ENCODE assay signal across 8 cellular contexts in genomic region chr16:70253291-70254094, GRCh38. TPM values are rescaled to one million over a fixed set of nuclear protein-coding genes. Genes with fewer than 3 reads are reported as not detected.
DNase-seq lines count a peak whose midpoint lies in the region; ATAC-seq and TF ChIP-seq lines count a peak whose summit lies in the region.

No MANE protein-coding gene starts in this region.

- no peak for TF ChIP-seq POLR2A in body of pancreas (IDR thresholded peaks at IDR 0.05)

- no peak overlapping the region for H3K4me3 ChIP-seq in NT2/D1 (ENCODE audit: insufficient read length, low read depth)
- no peak overlapping the region for H3K4me3 ChIP-seq in body of pancreas
- H3K4me3 ChIP-seq in lower lobe of right lung: no peak overlapping the region

- WGBS in body of pancreas, 2 donors: 70 to 87% methylated on average over 8 to 14 of the region's 16 CpGs

- ATAC-seq in body of pancreas (no peak), lower lobe of right lung (no peak), HG03159 (IDR thresholded peaks at IDR 0.05; ENCODE audit: unreplicated experiment) (no peak), GM21447 (IDR thresholded peaks at IDR 0.05; ENCODE audit: unreplicated experiment) (no peak)

- TF ChIP-seq CTCF in body of pancreas (IDR thresholded peaks at IDR 0.05) (peak; percentile 16 to 41 (median 33)), lower lobe of right lung (IDR thresholded peaks at IDR 0.05) (peak; percentile 49)

- no peaks in the 10 kb centered on the region for H3K27me3 ChIP-seq in NT2/D1 (ENCODE audit: insufficient read depth, insufficient read length)
- H3K27me3 ChIP-seq in body of pancreas: no peaks in the 10 kb centered on the region
- H3K27me3 ChIP-seq in lower lobe of right lung (ENCODE audit: low read depth): no peaks in the 10 kb centered on the region

- H3K4me1 ChIP-seq in NT2/D1 (ENCODE audit: insufficient read depth, insufficient read length): peaks cover 2% of the 10 kb centered on the region
- H3K4me1 ChIP-seq in body of pancreas: peaks cover 19% of the 10 kb centered on the region
- H3K4me1 ChIP-seq in lower lobe of right lung: peaks cover 26% of the 10 kb centered on the region

- H3K36me3 ChIP-seq in NT2/D1 (ENCODE audit: insufficient read depth, insufficient read length, low read length): peaks cover 74% of the 10 kb centered on the region
- peaks cover 28 to 39% of the 10 kb centered on the region in 2 donors for H3K36me3 ChIP-seq in body of pancreas (replicated peaks in 1 of 2; ENCODE audit: insufficient read depth in 1 of 2, low read depth in 2 of 2)
- peaks cover 79% of the 10 kb centered on the region for H3K36me3 ChIP-seq in lower lobe of right lung

- intact Hi-C loops in body of pancreas (cut with DNase I): no loop called here
- intact Hi-C loops in lower lobe of right lung (cut with DNase I): no loop called here

- no peak overlapping the region for H3K9ac ChIP-seq in NT2/D1 (ENCODE audit: insufficient read length, low read depth)

- H3K9me3 ChIP-seq in NT2/D1 (ENCODE audit: insufficient read depth, low read length) (no peaks in the 10 kb centered on the region), body of pancreas (no peaks in the 10 kb centered on the region), lower lobe of right lung (no peaks in the 10 kb centered on the region)

- DNase-seq in activated gamma-delta T cell treated with Interleukin-2 at 50 U/mL for 16 hours (peak; percentile 25), activated gamma-delta T cell (lab: John Stamatoyannopoulos, UW) (no peak), NT2/D1 (ENCODE audit: low read depth, low spot score) (peak; percentile 54), body of pancreas (peak; percentile 29 to 51 (median 30)), lower lobe of right lung (no peak), DMS153 (lab: John Stamatoyannopoulos, UW) (no peak)

- H3K27ac ChIP-seq in body of pancreas: no peak overlapping the region
- no peak overlapping the region for H3K27ac ChIP-seq in lower lobe of right lung

RNA-seq across cellular contexts. Expression of gene EXOSC6, which starts 1.8 kb away (rescaled TPM):
- total RNA-seq in body of pancreas (10 to 100 TPM; 19.2 to 21.8 TPM), lower lobe of right lung (21.4 TPM)

RNA-seq across cellular contexts. Expression of gene AARS1, which starts 35.8 kb away (rescaled TPM):
- 10 to 100 TPM; 49.3 to 72.8 TPM for total RNA-seq in body of pancreas
- 101 TPM for total RNA-seq in lower lobe of right lung

RNA-seq across cellular contexts. Expression of gene DDX19B, which starts 45.5 kb away (rescaled TPM):
- total RNA-seq in body of pancreas (10 to 100 TPM; 31.4 to 37.9 TPM), lower lobe of right lung (28.3 TPM)

Comparison
In these comparisons a context has a peak if more than half of its experiments do, and no peak if none do; other contexts are left out.
1. DNase-seq: peak in activated gamma-delta T cell treated with Interleukin-2 at 50 U/mL for 16 hours (single experiment), NT2/D1 (single experiment) and body of pancreas (4 of 4); none in activated gamma-delta T cell (single experiment), lower lobe of right lung (single experiment) and DMS153 (single experiment).